10 cellular contexts compared by ENCODE assay signal in the genomic region with DNA sequence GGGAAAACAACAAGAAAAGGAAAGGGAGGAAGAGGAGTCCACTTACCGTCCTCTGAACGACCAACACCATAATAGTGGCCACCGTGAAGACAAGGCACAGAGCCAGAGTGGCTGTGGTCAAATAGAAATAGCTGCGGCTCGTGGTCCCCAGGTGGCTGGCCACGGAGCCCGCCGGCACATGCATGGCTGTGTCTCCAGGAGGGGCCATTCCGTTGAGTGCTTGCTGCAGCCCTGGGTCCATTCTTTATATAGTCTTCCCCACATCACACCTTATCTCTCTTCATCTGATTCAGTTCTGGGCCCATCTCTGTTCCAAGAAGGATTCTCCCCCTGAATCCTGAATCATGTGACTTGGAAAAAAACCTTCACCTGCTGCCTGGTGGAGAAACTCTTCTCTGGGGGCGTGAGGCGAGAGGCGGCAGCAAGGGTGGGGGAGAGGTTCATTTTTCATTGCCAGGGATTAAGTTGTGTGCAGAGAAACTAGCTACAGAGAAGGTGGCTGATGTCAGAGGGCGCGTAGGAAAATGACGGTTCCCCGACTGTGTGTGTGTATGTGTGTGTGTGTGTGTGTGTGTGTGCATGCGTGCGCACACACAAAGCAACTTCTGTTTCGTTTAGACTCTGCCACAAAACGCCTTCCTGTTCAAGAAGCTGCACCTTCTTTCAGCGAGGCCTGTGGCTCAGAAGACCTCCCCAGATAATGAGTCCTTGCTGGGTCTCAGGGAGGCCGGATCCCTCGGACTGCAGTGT. TPM values are rescaled to one million over a fixed set of nuclear protein-coding genes. Genes with fewer than 3 reads are reported as not detected.
A peak's percentile ranks its signal among the peaks of the same experiment; 100 is the strongest.
DNase-seq lines count a peak whose midpoint lies in the region; ATAC-seq and TF ChIP-seq lines count a peak whose summit lies in the region.
"Had no signal": no experiment of that assay in that cellular context is flagged by ENCODE, and none has a peak within 500 bp of the region (broad histone marks: within the 10 kb centered on the region; RNA-seq: fewer than 3 reads in every experiment).

A gene with protein sequence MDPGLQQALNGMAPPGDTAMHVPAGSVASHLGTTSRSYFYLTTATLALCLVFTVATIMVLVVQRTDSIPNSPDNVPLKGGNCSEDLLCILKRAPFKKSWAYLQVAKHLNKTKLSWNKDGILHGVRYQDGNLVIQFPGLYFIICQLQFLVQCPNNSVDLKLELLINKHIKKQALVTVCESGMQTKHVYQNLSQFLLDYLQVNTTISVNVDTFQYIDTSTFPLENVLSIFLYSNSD (minus strand): TSS at position 529 of the 750 bp plus-strand sequence. CDS start 288 bp downstream, at position 241.

- peaks cover 10% of the 10 kb centered on the region for H3K27me3 ChIP-seq in BLaER1
- H3K27me3 ChIP-seq in mucosa of stomach (ENCODE audit: control insufficient read depth, insufficient read depth, low read length): no peaks in the 10 kb centered on the region
- no peaks in the 10 kb centered on the region for H3K27me3 ChIP-seq in thymus (ENCODE audit: control insufficient read depth, insufficient read depth)
- no peaks in the 10 kb centered on the region for H3K27me3 ChIP-seq in uterus
- H3K27me3 ChIP-seq in gastrocnemius medialis: peaks cover 0 to 6% (median 0%) of the 10 kb centered on the region in 3 donors

- no peak for ATAC-seq in HG02763 (IDR thresholded peaks at IDR 0.05; ENCODE audit: unreplicated experiment)
- ATAC-seq in gastrocnemius medialis: no peak

- H3K4me3 ChIP-seq in BLaER1 (no peak within 1 kb of the TSS), mucosa of stomach (ENCODE audit: low read length) (no peak within 1 kb of the TSS), thymus (ENCODE audit: low read length) (peak within 1 kb of the TSS; percentile 80), uterus (no peak within 1 kb of the TSS), gastrocnemius medialis (peak within 1 kb of the TSS in 1 of 4 donors; percentile 27)

- TF ChIP-seq POLR2A in uterus (IDR thresholded peaks at IDR 0.05): no peak
- no peak for TF ChIP-seq POLR2A in gastrocnemius medialis (IDR thresholded peaks at IDR 0.05)

- in situ Hi-C loops in gastrocnemius medialis (cut with MboI; ENCODE audit: low sequenced_read_pairs in 4 of 4): no loop called here

- H3K9me3 ChIP-seq in BLaER1 (no peaks in the 10 kb centered on the region), mucosa of stomach (ENCODE audit: control insufficient read depth, low read length) (no peaks in the 10 kb centered on the region), thymus (ENCODE audit: control insufficient read depth) (no peaks in the 10 kb centered on the region), uterus (no peaks in the 10 kb centered on the region), gastrocnemius medialis (no peaks in the 10 kb centered on the region)

- DNase-seq in NAMALWA (ENCODE audit: low spot score) (peak; percentile 86), uterus (no peak), gastrocnemius medialis (no peak)
- peak; percentile 23 to 65 for DNase-seq in activated T-helper 1 cell treated with anti-CD3 and anti-CD28 coated beads, Interleukin-2, amount 50 U/mL, for 16 hours (ENCODE audit: low read depth in 1 of 2, low spot score in 1 of 2)

- H3K9ac ChIP-seq in BLaER1: no peak within 1 kb of the TSS
- peak within 1 kb of the TSS; percentile 10 for H3K9ac ChIP-seq in mucosa of stomach (ENCODE audit: low read length)

- 6% methylated on average over 23 of the region's 23 CpGs for WGBS in thymus

- H3K27ac ChIP-seq in BLaER1 (no peak within 1 kb of the TSS), thymus (ENCODE audit: low read depth) (peak within 1 kb of the TSS; percentile 99), uterus (no peak within 1 kb of the TSS), gastrocnemius medialis (no peak within 1 kb of the TSS)

- H4K20me1 ChIP-seq in BLaER1: no peaks in the 10 kb centered on the region

- intact Hi-C loops in uterus (cut with DNase I; ENCODE audit: low total_unique reads) (no loop called here), gastrocnemius medialis (cut with DNase I; ENCODE audit: low total_unique reads) (no loop called here)

- H3K36me3 ChIP-seq in BLaER1: no peaks in the 10 kb centered on the region
- no peaks in the 10 kb centered on the region for H3K36me3 ChIP-seq in mucosa of stomach (ENCODE audit: control insufficient read depth, insufficient read depth, low read length)
- no peaks in the 10 kb centered on the region for H3K36me3 ChIP-seq in thymus (ENCODE audit: control insufficient read depth, insufficient read depth)
- H3K36me3 ChIP-seq in uterus: no peaks in the 10 kb centered on the region
- H3K36me3 ChIP-seq in gastrocnemius medialis: no peaks in the 10 kb centered on the region

- H3K4me1 ChIP-seq in BLaER1: peaks cover 18% of the 10 kb centered on the region
- no peaks in the 10 kb centered on the region for H3K4me1 ChIP-seq in mucosa of stomach (ENCODE audit: control insufficient read depth, insufficient read depth, low read length)
- H3K4me1 ChIP-seq in thymus (ENCODE audit: control insufficient read depth, insufficient read depth, low read length): peaks cover 28% of the 10 kb centered on the region
- H3K4me1 ChIP-seq in uterus: no peaks in the 10 kb centered on the region
- H3K4me1 ChIP-seq in gastrocnemius medialis: no peaks in the 10 kb centered on the region

- TF ChIP-seq CTCF in uterus (IDR thresholded peaks at IDR 0.05) (no peak), gastrocnemius medialis (IDR thresholded peaks at IDR 0.05 in 4 of 5, conservative IDR thresholded peaks at IDR 0.05 in 1 of 5) (no peak)

- H3K4me2 ChIP-seq in BLaER1: peak within 1 kb of the TSS; percentile 51

RNA-seq across cellular contexts. Expression of the gene that starts here (rescaled TPM):
- polyA plus RNA-seq in thymus: 82.1 TPM
- total RNA-seq in uterus: 1 to 10 TPM in 3 of 4 donors, under 1 TPM in 1; 0.51 to 1.5 (median 1.1) TPM
- total RNA-seq in gastrocnemius medialis: under 1 TPM in 2 of 4 donors, not detected in 2; 0.29 to 0.76 TPM
- total RNA-seq: NCI-H460 had no signal
- polyA plus RNA-seq: AG04450 had no signal

Comparison
In these comparisons a context has a peak if more than half of its experiments do, and no peak if none do; other contexts are left out.
1. DNase-seq: peak in NAMALWA (single experiment) and activated T-helper 1 cell treated with anti-CD3 and anti-CD28 coated beads, Interleukin-2, amount 50 U/mL, for 16 hours (2 of 2); none in uterus (0 of 2) and gastrocnemius medialis (0 of 2).